3 cellular contexts compared by ENCODE assay signal in the genomic region with DNA sequence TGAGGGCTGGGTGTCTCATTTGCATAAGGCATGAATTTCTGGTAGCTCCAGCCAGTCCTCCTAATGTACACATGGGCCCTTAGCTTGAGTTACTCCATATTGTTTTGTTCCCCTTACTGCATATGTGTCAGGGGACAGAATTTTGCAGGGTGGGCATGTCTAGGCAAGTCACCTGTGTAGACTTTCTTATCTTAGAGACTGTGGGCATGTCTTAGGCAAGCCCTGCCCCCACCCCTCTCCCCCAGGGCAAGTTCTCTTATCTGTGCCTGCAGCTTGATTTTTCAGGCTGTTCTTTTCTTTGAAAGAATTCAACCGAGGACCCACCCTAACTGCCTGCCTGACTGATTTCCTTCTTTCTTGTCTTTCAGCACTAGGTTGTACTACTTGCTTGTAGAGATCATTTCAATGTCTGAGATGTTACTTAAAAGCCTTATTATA.
TF ChIP-seq lines count a peak whose summit lies in the region.

No MANE protein-coding gene starts in this region.

TF ChIP-seq in A549, 52 proteins besides CTCF, POLR2A, EP300 and RAD21:
- TF ChIP-seq USF2 (IDR thresholded peaks at IDR 0.05): no peak
- TF ChIP-seq CBX2 (IDR thresholded peaks at IDR 0.05; ENCODE audit: borderline replicate concordance, low read depth): no peak
- TF ChIP-seq PBX3 (IDR thresholded peaks at IDR 0.05): no peak
- peak; percentile 90 for TF ChIP-seq ZFP36 (IDR thresholded peaks at IDR 0.05; ENCODE audit: borderline replicate concordance, partially characterized antibody)
- TF ChIP-seq, protein P1, sequence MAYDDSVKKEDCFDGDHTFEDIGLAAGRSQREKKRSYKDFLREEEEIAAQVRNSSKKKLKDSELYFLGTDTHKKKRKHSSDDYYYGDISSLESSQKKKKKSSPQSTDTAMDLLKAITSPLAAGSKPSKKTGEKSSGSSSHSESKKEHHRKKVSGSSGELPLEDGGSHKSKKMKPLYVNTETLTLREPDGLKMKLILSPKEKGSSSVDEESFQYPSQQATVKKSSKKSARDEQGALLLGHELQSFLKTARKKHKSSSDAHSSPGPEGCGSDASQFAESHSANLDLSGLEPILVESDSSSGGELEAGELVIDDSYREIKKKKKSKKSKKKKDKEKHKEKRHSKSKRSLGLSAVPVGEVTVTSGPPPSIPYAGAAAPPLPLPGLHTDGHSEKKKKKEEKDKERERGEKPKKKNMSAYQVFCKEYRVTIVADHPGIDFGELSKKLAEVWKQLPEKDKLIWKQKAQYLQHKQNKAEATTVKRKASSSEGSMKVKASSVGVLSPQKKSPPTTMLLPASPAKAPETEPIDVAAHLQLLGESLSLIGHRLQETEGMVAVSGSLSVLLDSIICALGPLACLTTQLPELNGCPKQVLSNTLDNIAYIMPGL (CRISPR knock-in tag; IDR thresholded peaks at IDR 0.05; ENCODE audit: borderline replicate concordance): no peak
TF ChIP-seq in A549: peak in this region for 1.

TF ChIP-seq in HEK293, 187 proteins besides CTCF, POLR2A, EP300 and RAD21:
- TF ChIP-seq SETDB1 (IDR thresholded peaks at IDR 0.05; ENCODE audit: insufficient read length, low read length) (peak; percentile 80), ZNF2 (tag by site-specific recombination; IDR thresholded peaks at IDR 0.05) (no peak), EGR2 (tag by site-specific recombination; IDR thresholded peaks at IDR 0.05; ENCODE audit: low read depth) (no peak), ZNF677 (tag by site-specific recombination; IDR thresholded peaks at IDR 0.05) (peak; percentile 85)
TF ChIP-seq in HEK293: peak in this region for 2.

TF ChIP-seq in H1, 55 proteins besides CTCF, POLR2A, EP300 and RAD21:
- TF ChIP-seq FOSL1 (IDR thresholded peaks at IDR 0.05; ENCODE audit: insufficient read depth, low read depth, low read length) (no peak), CBX5 (IDR thresholded peaks at IDR 0.05; ENCODE audit: low read depth, low read length) (no peak), POLR2AphosphoS5 (IDR thresholded peaks at IDR 0.05; ENCODE audit: low read depth, low read length) (no peak)
- TF ChIP-seq, protein P2, sequence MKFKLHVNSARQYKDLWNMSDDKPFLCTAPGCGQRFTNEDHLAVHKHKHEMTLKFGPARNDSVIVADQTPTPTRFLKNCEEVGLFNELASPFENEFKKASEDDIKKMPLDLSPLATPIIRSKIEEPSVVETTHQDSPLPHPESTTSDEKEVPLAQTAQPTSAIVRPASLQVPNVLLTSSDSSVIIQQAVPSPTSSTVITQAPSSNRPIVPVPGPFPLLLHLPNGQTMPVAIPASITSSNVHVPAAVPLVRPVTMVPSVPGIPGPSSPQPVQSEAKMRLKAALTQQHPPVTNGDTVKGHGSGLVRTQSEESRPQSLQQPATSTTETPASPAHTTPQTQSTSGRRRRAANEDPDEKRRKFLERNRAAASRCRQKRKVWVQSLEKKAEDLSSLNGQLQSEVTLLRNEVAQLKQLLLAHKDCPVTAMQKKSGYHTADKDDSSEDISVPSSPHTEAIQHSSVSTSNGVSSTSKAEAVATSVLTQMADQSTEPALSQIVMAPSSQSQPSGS (IDR thresholded peaks at IDR 0.05; ENCODE audit: low read length): no peak
